ENCODE assay signal across 1 cellular context in the genomic region with DNA sequence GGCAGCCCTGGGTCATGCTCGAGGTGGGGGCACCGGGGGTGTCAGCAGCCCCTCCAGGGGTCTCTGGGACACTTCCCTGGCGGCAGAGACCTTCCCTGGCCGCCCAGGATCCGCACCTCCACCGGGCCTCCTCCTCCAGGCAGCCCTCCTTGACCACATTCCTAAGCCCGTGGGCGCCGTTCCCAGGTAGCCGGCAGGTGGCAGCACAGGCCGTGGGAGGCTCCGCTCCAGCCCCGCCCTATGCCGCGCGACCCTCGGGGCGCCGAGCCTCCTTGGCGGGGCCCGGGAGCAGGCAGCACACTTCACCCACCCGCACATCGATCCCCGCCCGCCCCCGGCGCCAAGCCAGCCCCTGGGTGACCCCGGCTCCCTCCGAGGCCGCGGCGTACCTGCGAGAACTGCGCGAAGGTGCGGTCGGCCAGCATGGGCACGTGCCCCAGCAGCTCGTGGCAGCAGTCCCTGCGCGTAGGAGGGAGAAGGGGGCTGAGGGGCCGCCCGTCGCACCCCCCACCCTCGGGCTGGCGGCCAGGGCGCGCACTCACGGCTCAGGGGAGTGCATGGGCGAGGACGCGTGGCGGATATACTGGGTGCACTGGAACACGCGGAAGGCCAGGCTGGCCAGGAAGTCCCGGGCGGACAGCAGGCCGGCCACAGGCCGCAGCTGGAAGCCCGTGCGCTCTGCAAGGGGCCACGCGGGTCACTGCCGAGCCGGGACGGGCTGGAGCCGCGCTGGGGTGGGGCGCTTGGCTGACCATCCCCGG.
A peak's percentile ranks its signal among the peaks of the same experiment; 100 is the strongest.
TF ChIP-seq lines count a peak whose summit lies in the region.

No MANE protein-coding gene starts in this region.

TF ChIP-seq in H1, 55 proteins besides CTCF, POLR2A, EP300 and RAD21:
- TF ChIP-seq HDAC2 (IDR thresholded peaks at IDR 0.05; ENCODE audit: borderline replicate concordance in 1 of 2, low read depth in 2 of 2, low read length in 2 of 2), result peak in 1 of 2 experiments; percentile 60; a peak in 1 of 4 replicates
- peak; percentile 11; the same call in 1 of the 2 replicates for TF ChIP-seq TBP (IDR thresholded peaks at IDR 0.05; ENCODE audit: low read depth, low read length)
- no peak for TF ChIP-seq TCF12 (IDR thresholded peaks at IDR 0.05; ENCODE audit: low read depth, low read length)
- TF ChIP-seq BACH1 (IDR thresholded peaks at IDR 0.05; ENCODE audit: low read length), result peak; percentile 69; the same call in 1 of the 2 replicates
- TF ChIP-seq, protein P1, sequence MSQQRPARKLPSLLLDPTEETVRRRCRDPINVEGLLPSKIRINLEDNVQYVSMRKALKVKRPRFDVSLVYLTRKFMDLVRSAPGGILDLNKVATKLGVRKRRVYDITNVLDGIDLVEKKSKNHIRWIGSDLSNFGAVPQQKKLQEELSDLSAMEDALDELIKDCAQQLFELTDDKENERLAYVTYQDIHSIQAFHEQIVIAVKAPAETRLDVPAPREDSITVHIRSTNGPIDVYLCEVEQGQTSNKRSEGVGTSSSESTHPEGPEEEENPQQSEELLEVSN (IDR thresholded peaks at IDR 0.05), result peak; percentile 91
- TF ChIP-seq RNF2 (IDR thresholded peaks at IDR 0.05; ENCODE audit: borderline replicate concordance, low read depth, low read length, missing control alignments, poor library complexity, severe bottlenecking), result peak; percentile 52
- TF ChIP-seq MAX (IDR thresholded peaks at IDR 0.05), result peak; percentile 96
- no peak for TF ChIP-seq BCL11A (IDR thresholded peaks at IDR 0.05; ENCODE audit: low read depth in 2 of 2, low read length in 2 of 2)
- TF ChIP-seq YY1 (IDR thresholded peaks at IDR 0.05; ENCODE audit: low read depth, low read length), result peak; percentile 39; the same call in 1 of the 2 replicates
- no peak for TF ChIP-seq ASH2L (IDR thresholded peaks at IDR 0.05; ENCODE audit: low read length)
- TF ChIP-seq EGR1 (IDR thresholded peaks at IDR 0.05; ENCODE audit: borderline replicate concordance, low read depth, low read length), result peak; percentile 45; the same call in 1 of the 2 replicates
- TF ChIP-seq, protein P2, sequence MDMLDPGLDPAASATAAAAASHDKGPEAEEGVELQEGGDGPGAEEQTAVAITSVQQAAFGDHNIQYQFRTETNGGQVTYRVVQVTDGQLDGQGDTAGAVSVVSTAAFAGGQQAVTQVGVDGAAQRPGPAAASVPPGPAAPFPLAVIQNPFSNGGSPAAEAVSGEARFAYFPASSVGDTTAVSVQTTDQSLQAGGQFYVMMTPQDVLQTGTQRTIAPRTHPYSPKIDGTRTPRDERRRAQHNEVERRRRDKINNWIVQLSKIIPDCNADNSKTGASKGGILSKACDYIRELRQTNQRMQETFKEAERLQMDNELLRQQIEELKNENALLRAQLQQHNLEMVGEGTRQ (IDR thresholded peaks at IDR 0.05; ENCODE audit: low read length), result 0 out of 2 replicates have a peak, but pooled peaks have one; percentile 10
- peak; percentile 30 for TF ChIP-seq KDM4A (IDR thresholded peaks at IDR 0.05; ENCODE audit: low read depth, low read length, severe bottlenecking)
